23 cellular contexts compared by ENCODE assay signal in genomic region chr7:115888981-115889668, GRCh38.
DNase-seq lines count a peak whose midpoint lies in the region; ATAC-seq, FAIRE-seq and TF ChIP-seq lines count a peak whose summit lies in the region.
"Had no signal": no experiment of that assay in that cellular context is flagged by ENCODE, and none has a peak within 500 bp of the region (broad histone marks: within the 10 kb centered on the region; RNA-seq: fewer than 3 reads in every experiment).

No MANE protein-coding gene starts in this region.

- no peaks in the 10 kb centered on the region for H3K79me1 ChIP-seq in trophoblast cell (ENCODE audit: low read length)

- H3K36me3 ChIP-seq in HepG2 (replicated peaks in 1 of 2; ENCODE audit: control insufficient read depth in 1 of 2, insufficient read depth in 2 of 2, low read length in 2 of 2) (no peaks in the 10 kb centered on the region), right lobe of liver (no peaks in the 10 kb centered on the region), neural progenitor cell (no peaks in the 10 kb centered on the region), trophoblast cell (ENCODE audit: control insufficient read depth in 1 of 2, insufficient read depth in 2 of 2, low read length in 2 of 2) (no peaks in the 10 kb centered on the region)
- H3K36me3 ChIP-seq: BLaER1 treated with 17β-estradiol and CSF1 and Interleukin-3, amounts not matched to agents 10 nM and 100 nM had no signal

- TF ChIP-seq POLR2A in HepG2 (IDR thresholded peaks at IDR 0.05; ENCODE audit: insufficient read depth in 1 of 2, low read depth in 2 of 2, low read length in 2 of 2) = no peak
- no peak for TF ChIP-seq POLR2A in right lobe of liver (IDR thresholded peaks at IDR 0.05)

- ATAC-seq in HepG2 = peak; percentile 97
- no peak for ATAC-seq in right lobe of liver
- ATAC-seq: A549; CD8-positive, alpha-beta T cell had no signal

- DNase-seq in HepG2 (ENCODE audit: low spot score) (peak; percentile 12), right lobe of liver (no peak), NCI-H69 (lab: John Stamatoyannopoulos, UW) (peak; percentile 20), neural progenitor cell (ENCODE audit: low spot score) (no peak), trophoblast cell (peak; percentile 81 to 85), SKM-1 (lab: John Stamatoyannopoulos, UW; ENCODE audit: unreplicated experiment) (no peak), ureter (ENCODE audit: low spot score) (no peak)
- DNase-seq in activated CD4-positive, CD25-positive, alpha-beta regulatory T cell (lab: John Stamatoyannopoulos, UW) = no peak
- DNase-seq: AML-193; Caco-2; Calu3; CD4-positive, alpha-beta T cell; CD8-positive, alpha-beta T cell; DMS79 treated with DMSO at 0.1 percent for 48 hours; GDM1 had no signal

- H3K4me1 Mint-ChIP-seq in neural progenitor cell = peaks cover 5% of the 10 kb centered on the region
- H3K4me1 Mint-ChIP-seq: B cell had no signal

- H4K91ac ChIP-seq in trophoblast cell (ENCODE audit: low read depth, low read length) = no peak overlapping the region

- H3K27me3 Mint-ChIP-seq in neural progenitor cell (ENCODE audit: insufficient read depth, low read depth) = peaks cover 4% of the 10 kb centered on the region
- H3K27me3 Mint-ChIP-seq: B cell; CD4-positive, alpha-beta T cell had no signal

- no peaks in the 10 kb centered on the region for H3F3A ChIP-seq in neural progenitor cell (ENCODE audit: low read depth)

- H3K9me3 ChIP-seq in HepG2 (ENCODE audit: low read length) = no peaks in the 10 kb centered on the region
- H3K9me3 ChIP-seq in right lobe of liver = no peaks in the 10 kb centered on the region
- H3K9me3 ChIP-seq in neural progenitor cell (ENCODE audit: low read depth) = no peaks in the 10 kb centered on the region
- peaks cover 2% of the 10 kb centered on the region for H3K9me3 ChIP-seq in trophoblast cell (ENCODE audit: insufficient read depth, low read depth, low read length)
- H3K9me3 ChIP-seq: A549, Caco-2 had no signal

- no peak overlapping the region for H4K12ac ChIP-seq in trophoblast cell (ENCODE audit: low read depth, low read length)

- H3K4ac ChIP-seq in trophoblast cell (ENCODE audit: low read depth, low read length) = no peak overlapping the region

- H3K4me2 ChIP-seq in HepG2 (ENCODE audit: low read depth, low read length) (peak overlapping the region; percentile 81), neural progenitor cell (no peak overlapping the region), trophoblast cell (ENCODE audit: low read length) (no peak overlapping the region)
- H3K4me2 ChIP-seq: A549; BLaER1 treated with 17β-estradiol and CSF1 and Interleukin-3, amounts not matched to agents 10 nM and 100 nM had no signal

- TF ChIP-seq CTCF in HepG2 (CRISPR knock-in tag; IDR thresholded peaks at IDR 0.05) (no peak), right lobe of liver (IDR thresholded peaks at IDR 0.05) (no peak), neural progenitor cell (IDR thresholded peaks at IDR 0.05) (no peak)

- H2BK120ac ChIP-seq in trophoblast cell (ENCODE audit: insufficient read depth, low read length, poor library complexity) = no peak overlapping the region

- peaks cover 24% of the 10 kb centered on the region for H3K9me3 Mint-ChIP-seq in neural progenitor cell

- H3K4me3 Mint-ChIP-seq in neural progenitor cell = no peak overlapping the region
- H3K4me3 Mint-ChIP-seq: B cell; CD4-positive, alpha-beta T cell; CD8-positive, alpha-beta T cell had no signal

- no peaks in the 10 kb centered on the region for H4K20me1 ChIP-seq in HepG2 (ENCODE audit: insufficient read depth, low read length)
- no peaks in the 10 kb centered on the region for H4K20me1 ChIP-seq in neural progenitor cell (ENCODE audit: low read depth)
- H4K20me1 ChIP-seq: BLaER1 treated with 17β-estradiol and CSF1 and Interleukin-3, amounts not matched to agents 10 nM and 100 nM had no signal

- no peak overlapping the region for H4K8ac ChIP-seq in trophoblast cell (ENCODE audit: low read depth, low read length)

- FAIRE-seq in HepG2 (lab: Jason Lieb, UNC) = no peak
- FAIRE-seq: A549, D721Med, GM12891, GM19239 had no signal

- no peak for TF ChIP-seq RAD21 in HepG2 (CRISPR knock-in tag; IDR thresholded peaks at IDR 0.05)

- intact Hi-C loops in HepG2 (cut with micrococcal nuclease; ENCODE audit: unreplicated experiment) (no loop called here), right lobe of liver (cut with DNase I) (no loop called here)

- H3K36me3 Mint-ChIP-seq in neural progenitor cell = no peaks in the 10 kb centered on the region
- H3K36me3 Mint-ChIP-seq: CD8-positive, alpha-beta T cell had no signal

- H3K27ac ChIP-seq in HepG2 (ENCODE audit: extremely low read length, insufficient read depth, low read length) (no peak overlapping the region), right lobe of liver (no peak overlapping the region), neural progenitor cell (no peak overlapping the region), trophoblast cell (ENCODE audit: low read depth, low read length) (no peak overlapping the region)
- H3K27ac ChIP-seq: 22Rv1; A549; BLaER1 treated with 17β-estradiol and CSF1 and Interleukin-3, amounts not matched to agents 10 nM and 100 nM; C4-2B had no signal

- CTCF ChIA-PET in HepG2 (lab: Yijun Ruan, JAX; ENCODE audit: low intra/inter-chr PET ratio, low total read pairs) = no interaction called here

- peak overlapping the region; percentile 78 for H2AFZ ChIP-seq in HepG2 (ENCODE audit: low read length)
- H2AFZ ChIP-seq in neural progenitor cell (replicated peaks) = peak overlapping the region; percentile 3
- H2AFZ ChIP-seq in trophoblast cell (ENCODE audit: insufficient read depth, low read length, poor library complexity) = no peak overlapping the region

- in situ Hi-C loops in HepG2 (cut with HindIII; ENCODE audit: extremely low pct_ligation_motif_present, low pct_unique_long_range_greater_than_20kb) = no loop called here

- no peak overlapping the region for H2BK5ac ChIP-seq in trophoblast cell (ENCODE audit: low read depth, low read length, poor library complexity)

- no TSS peak for BruUV-seq in HepG2 (replicated peaks; lab: Mats Ljungman, UMichigan)

- H3K14ac ChIP-seq in trophoblast cell (ENCODE audit: low read length) = no peak overlapping the region

- H3K27ac Mint-ChIP-seq in neural progenitor cell = peak overlapping the region; percentile 78
- H3K27ac Mint-ChIP-seq: B cell; CD4-positive, alpha-beta T cell; CD8-positive, alpha-beta T cell had no signal

- H3K18ac ChIP-seq in trophoblast cell (ENCODE audit: low read length) = no peak overlapping the region

- H3K4me3 ChIP-seq in HepG2 (replicated peaks in 1 of 3; ENCODE audit: insufficient read depth in 1 of 3, low read depth in 2 of 3, low read length in 3 of 3) (peak overlapping the region in 2 of 3 experiments; percentile 42 to 43; a peak in 2 of 6 replicates), right lobe of liver (no peak overlapping the region), neural progenitor cell (no peak overlapping the region), trophoblast cell (ENCODE audit: low read depth, low read length) (no peak overlapping the region)
- H3K4me3 ChIP-seq: A549; BLaER1 treated with 17β-estradiol and CSF1 and Interleukin-3, amounts not matched to agents 10 nM and 100 nM had no signal

- H3K27me3 ChIP-seq in HepG2 (ENCODE audit: control insufficient read depth in 1 of 2, insufficient read depth in 2 of 2, low read length in 2 of 2) (no peaks in the 10 kb centered on the region), right lobe of liver (no peaks in the 10 kb centered on the region), neural progenitor cell (no peaks in the 10 kb centered on the region), trophoblast cell (ENCODE audit: insufficient read depth, low read length) (no peaks in the 10 kb centered on the region)
- H3K27me3 ChIP-seq: BLaER1 treated with 17β-estradiol and CSF1 and Interleukin-3, amounts not matched to agents 10 nM and 100 nM had no signal

- H3K79me2 ChIP-seq in HepG2 (ENCODE audit: insufficient read depth, low read length) (no peaks in the 10 kb centered on the region), neural progenitor cell (ENCODE audit: low read depth) (no peaks in the 10 kb centered on the region), trophoblast cell (ENCODE audit: control insufficient read depth, insufficient read depth, low read length, poor library complexity) (no peaks in the 10 kb centered on the region)

- no peak overlapping the region for H2AK5ac ChIP-seq in trophoblast cell (ENCODE audit: low read length)

- WGBS in HepG2 (ENCODE audit: low lambda C conversion rate) = 37% methylated on average over 6 of the region's 11 CpGs
- 71% methylated on average over 7 of the region's 11 CpGs for WGBS in right lobe of liver (ENCODE audit: insufficient coverage, low coverage, low lambda C conversion rate, missing lambda C conversion rate)
- WGBS in trophoblast cell (ENCODE audit: extremely low coverage, insufficient coverage, insufficient read length) = no CpG with 5 or more reads among the region's 11 CpGs

- peaks cover 11% of the 10 kb centered on the region for H3K4me1 ChIP-seq in HepG2 (ENCODE audit: insufficient read depth, low read length)
- H3K4me1 ChIP-seq in right lobe of liver = no peaks in the 10 kb centered on the region
- H3K4me1 ChIP-seq in neural progenitor cell = no peaks in the 10 kb centered on the region
- H3K4me1 ChIP-seq in trophoblast cell (ENCODE audit: control insufficient read depth in 1 of 2, insufficient read depth in 2 of 2, low read length in 2 of 2) = no peaks in the 10 kb centered on the region
- H3K4me1 ChIP-seq: A549; BLaER1 treated with 17β-estradiol and CSF1 and Interleukin-3, amounts not matched to agents 10 nM and 100 nM; Caco-2 had no signal

- H2BK12ac ChIP-seq in trophoblast cell (ENCODE audit: low read length) = no peak overlapping the region

- no peak overlapping the region for H3K23ac ChIP-seq in trophoblast cell (ENCODE audit: low read length)

- POLR2A ChIA-PET in HepG2 (lab: Yijun Ruan, JAX) = no interaction called here

- no peak overlapping the region; the same call in 1 of the 2 replicates for H3K9ac ChIP-seq in HepG2 (ENCODE audit: insufficient read depth, low read depth, low read length)
- H3K9ac ChIP-seq in neural progenitor cell = no peak overlapping the region
- H3K9ac ChIP-seq in trophoblast cell (ENCODE audit: low read length) = no peak overlapping the region
- H3K9ac ChIP-seq: BLaER1 treated with 17β-estradiol and CSF1 and Interleukin-3, amounts not matched to agents 10 nM and 100 nM had no signal

- TF ChIP-seq EP300 in HepG2 (IDR thresholded peaks at IDR 0.05; ENCODE audit: low read depth in 2 of 2, low read length in 2 of 2) = no peak
- no peak for TF ChIP-seq EP300 in HepG2 (CRISPR knock-in tag; IDR thresholded peaks at IDR 0.05; ENCODE audit: borderline replicate concordance)

TF ChIP-seq in HepG2, 621 proteins besides CTCF, POLR2A, EP300 and RAD21 (continues in another document):
- no peak for TF ChIP-seq MED8 (CRISPR knock-in tag; IDR thresholded peaks at IDR 0.05; ENCODE audit: insufficient replicate concordance)
- TF ChIP-seq FOXA1 (IDR thresholded peaks at IDR 0.05) = no peak
- TF ChIP-seq FOXA1 (CRISPR knock-in tag; IDR thresholded peaks at IDR 0.05) = peak; percentile 68

Comparison
In these comparisons a context has a peak if more than half of its experiments do, and no peak if none do; other contexts are left out.
1. DNase-seq: peak in HepG2 (single experiment), NCI-H69 (single experiment) and trophoblast cell (2 of 2); none in right lobe of liver (0 of 3), neural progenitor cell (single experiment), SKM-1 (single experiment), ureter (single experiment) and activated CD4-positive, CD25-positive, alpha-beta regulatory T cell (0 of 4).
2. H3K4me3 ChIP-seq: peak in HepG2 (2 of 3); none in right lobe of liver (0 of 3), neural progenitor cell (single experiment) and trophoblast cell (single experiment).